2 cellular contexts compared by ENCODE assay signal in genomic region chr11:1861435-1862411, GRCh38.
A peak's percentile ranks its signal among the peaks of the same experiment; 100 is the strongest.
TF ChIP-seq lines count a peak whose summit lies in the region.

No MANE protein-coding gene starts in this region.

TF ChIP-seq in GM12891, 5 proteins besides CTCF, POLR2A, EP300 and RAD21:
- no peak for TF ChIP-seq POU2F2 (IDR thresholded peaks at IDR 0.05; ENCODE audit: low read depth, low read length)
- TF ChIP-seq POLR2AphosphoS5 (IDR thresholded peaks at IDR 0.05; ENCODE audit: low read depth, low read length), result 0 out of 2 replicates have a peak, but pooled peaks have one; percentile 44
- no peak for TF ChIP-seq SPI1 (IDR thresholded peaks at IDR 0.05; ENCODE audit: low read depth, low read length)
- no peak for TF ChIP-seq PAX5 (IDR thresholded peaks at IDR 0.05; ENCODE audit: insufficient read depth, low read length, severe bottlenecking)
- TF ChIP-seq TAF1 (IDR thresholded peaks at IDR 0.05; ENCODE audit: low read depth, low read length), result no peak
TF ChIP-seq in GM12891: peak in this region for 1.

TF ChIP-seq in GM12878, 131 proteins besides CTCF, POLR2A, EP300 and RAD21:
- TF ChIP-seq POLR2AphosphoS5 (IDR thresholded peaks at IDR 0.05; ENCODE audit: low read length) (peak; percentile 87), HDGF (IDR thresholded peaks at IDR 0.05) (peak; percentile 64; the same call in 1 of the 2 replicates), ZBED1 (IDR thresholded peaks at IDR 0.05; ENCODE audit: borderline replicate concordance) (no peak)
